In the genomic region with DNA sequence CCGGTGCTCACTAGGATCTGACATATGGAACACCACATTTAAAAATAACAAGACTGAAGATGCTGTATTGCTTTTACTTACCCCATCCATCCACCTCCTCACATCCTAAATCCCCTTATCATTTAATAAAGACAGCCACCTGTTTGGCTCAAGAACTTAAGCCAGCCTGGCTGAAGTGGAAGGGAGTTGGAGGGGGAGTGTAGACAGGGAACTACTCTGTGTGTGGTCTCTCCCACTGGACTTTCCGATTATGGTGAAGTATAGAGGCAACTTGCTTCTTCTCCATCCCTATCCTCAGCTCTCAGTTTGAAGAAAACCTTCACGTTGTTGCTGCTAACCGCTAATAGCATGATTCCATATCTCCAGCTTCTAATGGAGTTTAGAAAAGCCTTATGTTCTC, we compare ENCODE assay signal across 25 cellular contexts.
"Had no signal": no experiment of that assay in that cellular context is flagged by ENCODE, and none has a peak within 500 bp of the region (broad histone marks: within the 10 kb centered on the region; RNA-seq: fewer than 3 reads in every experiment).

No MANE protein-coding gene starts in this region.

- H3K36me3 ChIP-seq: left lung, lower lobe of right lung, ovary, right atrium auricular region, right lobe of liver, spleen, tibial nerve, uterus had no signal

- H3K4me1 ChIP-seq: left lung, lower lobe of right lung, right atrium auricular region, right lobe of liver, spleen, tibial nerve, uterus had no signal

- H3K27me3 Mint-ChIP-seq: naive B cell; progenitor cell of endocrine pancreas; stimulated activated naive CD8-positive, alpha-beta T cell treated with anti-CD3 and anti-CD28 coated beads, Interleukin-15, amount 100 ng/mL, for 72 hours had no signal

- H3K9me3 ChIP-seq: left lung, lower lobe of right lung, ovary, right atrium auricular region, right lobe of liver, tibial nerve, uterus had no signal

- H3K27me3 ChIP-seq: left lung, ovary, right atrium auricular region, right lobe of liver, spleen, tibial nerve, uterus had no signal

- H3K27ac Mint-ChIP-seq: immature natural killer cell; naive B cell; natural killer cell; progenitor cell of endocrine pancreas; stimulated activated effector memory CD8-positive, alpha-beta T cell treated with anti-CD3 and anti-CD28 coated beads, Interleukin-12 subunit alpha, Interleukin-12 subunit beta, amount 100 ng/mL, for 72 hours; stimulated activated naive CD8-positive, alpha-beta T cell treated with anti-CD3 and anti-CD28 coated beads, Interleukin-15, amount 100 ng/mL, for 72 hours; type B pancreatic cell had no signal

- H3K27ac ChIP-seq: left lung, lower lobe of right lung, ovary, right atrium auricular region, right lobe of liver, skin epidermis, spleen, tibial nerve, uterus had no signal

- H3K4me1 Mint-ChIP-seq: immature natural killer cell; naive B cell; natural killer cell; stimulated activated effector memory CD8-positive, alpha-beta T cell treated with anti-CD3 and anti-CD28 coated beads, Interleukin-12 subunit alpha, Interleukin-12 subunit beta, amount 100 ng/mL, for 72 hours; stimulated activated naive CD8-positive, alpha-beta T cell treated with anti-CD3 and anti-CD28 coated beads, Interleukin-15, amount 100 ng/mL, for 72 hours had no signal

- DNase-seq: hypothalamus; immature natural killer cell; kidney; left colon; left lung; lower lobe of right lung; mammary epithelial cell; mesenchymal stem cell; naive B cell; natural killer cell; ovary; right lobe of liver; spleen; stimulated activated CD4-positive, alpha-beta T cell treated with anti-CD3 and anti-CD28 coated beads, Interleukin-4, amount 100 ng/mL, for 24 hours; stimulated activated naive CD4-positive, alpha-beta T cell; stimulated activated naive CD8-positive, alpha-beta T cell treated with anti-CD3 and anti-CD28 coated beads, Interleukin-15, amount 100 ng/mL, for 72 hours; substantia nigra; uterus had no signal

- H3K4me3 Mint-ChIP-seq: immature natural killer cell; naive B cell; natural killer cell; stimulated activated effector memory CD8-positive, alpha-beta T cell treated with anti-CD3 and anti-CD28 coated beads, Interleukin-12 subunit alpha, Interleukin-12 subunit beta, amount 100 ng/mL, for 72 hours; stimulated activated naive CD8-positive, alpha-beta T cell treated with anti-CD3 and anti-CD28 coated beads, Interleukin-15, amount 100 ng/mL, for 72 hours; type B pancreatic cell had no signal

- H3K4me3 ChIP-seq: left lung, lower lobe of right lung, ovary, right atrium auricular region, right lobe of liver, skin epidermis, spleen, tibial nerve, uterus had no signal

- FAIRE-seq: islet of Langerhans, kidney had no signal

- H3K36me3 Mint-ChIP-seq: immature natural killer cell; naive B cell; natural killer cell; stimulated activated effector memory CD8-positive, alpha-beta T cell treated with anti-CD3 and anti-CD28 coated beads, Interleukin-12 subunit alpha, Interleukin-12 subunit beta, amount 100 ng/mL, for 72 hours; type B pancreatic cell had no signal

- H3K9me3 Mint-ChIP-seq: type B pancreatic cell had no signal
